ENCODE assay signal across 9 cellular contexts in the genomic region with DNA sequence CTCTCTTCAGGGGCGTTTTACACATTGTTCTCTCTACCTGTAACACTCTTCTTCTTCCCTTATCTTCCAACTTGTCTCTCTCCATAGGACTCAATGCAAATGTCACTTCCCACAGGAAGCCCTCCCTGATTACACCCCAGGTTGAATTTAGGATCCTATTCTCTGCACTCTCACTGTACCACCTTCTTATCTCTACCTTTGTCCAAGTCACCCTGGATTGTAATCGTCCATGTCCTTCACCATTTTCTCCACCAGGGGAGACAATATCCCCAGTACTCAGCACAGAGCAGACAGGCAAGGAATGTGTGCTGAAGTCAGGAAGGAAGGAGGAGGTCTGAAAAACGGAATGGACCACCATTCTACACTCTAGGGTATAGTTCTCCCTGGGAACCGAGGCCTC. TPM values are rescaled to one million over a fixed set of nuclear protein-coding genes. Genes with fewer than 3 reads are reported as not detected.
DNase-seq lines count a peak whose midpoint lies in the region; ATAC-seq and TF ChIP-seq lines count a peak whose summit lies in the region.
"Had no signal": no experiment of that assay in that cellular context is flagged by ENCODE, and none has a peak within 500 bp of the region (broad histone marks: within the 10 kb centered on the region; RNA-seq: fewer than 3 reads in every experiment).

No MANE protein-coding gene starts in this region.

- no peak overlapping the region for H2AFZ ChIP-seq in hepatocyte

- POLR2A ChIA-PET in RWPE1 (lab: Yijun Ruan, JAX; ENCODE audit: low non-redundant PET), result no interaction called here

- in situ Hi-C loops in GM13977 (cut with MboI; ENCODE audit: low pct_unique_long_range_greater_than_20kb, low sequenced_read_pairs, unreplicated experiment), result no loop called here

- CTCF ChIA-PET in RWPE1 (lab: Yijun Ruan, JAX), result interaction anchor here (0.6 kb wide), 1 partner anchor 72 kb away, joined by 4 read pairs; no protein-coding TSS in a partner anchor

- no peak overlapping the region for H3K27ac ChIP-seq in RWPE1
- H3K27ac ChIP-seq in hepatocyte, result no peak overlapping the region

- TF ChIP-seq CTCF in GM13977 (IDR thresholded peaks at IDR 0.05; ENCODE audit: extremely low read depth, insufficient read depth, missing control alignments) (peak; percentile 13), RWPE1 (conservative IDR thresholded peaks at IDR 0.05; ENCODE audit: low read depth) (no peak), hepatocyte (IDR thresholded peaks at IDR 0.05; ENCODE audit: poor library complexity) (peak; percentile 28)

- 31% methylated on average over 4 of the region's 4 CpGs for WGBS in hepatocyte (ENCODE audit: low lambda C conversion rate, missing lambda C conversion rate)

- no peak overlapping the region for H3K4me3 ChIP-seq in hepatocyte

- no peaks in the 10 kb centered on the region for H4K20me1 ChIP-seq in hepatocyte (ENCODE audit: insufficient read depth, poor library complexity, severe bottlenecking)

- H3K9me3 ChIP-seq in hepatocyte (ENCODE audit: low read depth), result no peaks in the 10 kb centered on the region

- H3K4me2 ChIP-seq in hepatocyte, result no peak overlapping the region

- DNase-seq in AG08395 (ENCODE audit: low spot score), result peak; percentile 46
- DNase-seq in GM13977 (ENCODE audit: low spot score), result no peak
- peak; percentile 20 for DNase-seq in RWPE1 (ENCODE audit: low spot score)
- peak; percentile 17 for DNase-seq in hepatocyte (ENCODE audit: low spot score)
- DNase-seq in kidney glomerular epithelial cell (lab: John Stamatoyannopoulos, UW), result no peak
- DNase-seq in SKM-1 treated with dmso at 0.1 percent for 144 hours (lab: John Stamatoyannopoulos, UW; ENCODE audit: unreplicated experiment), result no peak

- no peak for ATAC-seq in HG02938 (IDR thresholded peaks at IDR 0.05; ENCODE audit: unreplicated experiment)
- ATAC-seq in GM18517 (IDR thresholded peaks at IDR 0.05; ENCODE audit: unreplicated experiment), result no peak

- no peaks in the 10 kb centered on the region for H3K36me3 ChIP-seq in hepatocyte (replicated peaks; ENCODE audit: insufficient read depth, low read depth)

- H3K27me3 ChIP-seq in hepatocyte, result no peaks in the 10 kb centered on the region

- no peaks in the 10 kb centered on the region for H3K79me2 ChIP-seq in hepatocyte

- no peaks in the 10 kb centered on the region for H3K9me2 ChIP-seq in hepatocyte (replicated peaks; ENCODE audit: insufficient read depth)

- H3K4me1 ChIP-seq in hepatocyte (ENCODE audit: insufficient read depth), result no peaks in the 10 kb centered on the region

RNA-seq across cellular contexts. Expression of gene C16orf82, which starts 14.1 kb away (rescaled TPM):
- total RNA-seq in hepatocyte, result not detected in 2 replicates
- polyA plus RNA-seq in hepatocyte, result not detected in 2 replicates
- total RNA-seq: temporal lobe had no signal

Comparison
In these comparisons a context has a peak if more than half of its experiments do, and no peak if none do; other contexts are left out.
1. DNase-seq: peak in AG08395 (single experiment), RWPE1 (single experiment) and hepatocyte (single experiment); none in GM13977 (single experiment), kidney glomerular epithelial cell (single experiment) and SKM-1 treated with dmso at 0.1 percent for 144 hours (single experiment).